ENCODE assay signal across 9 cellular contexts in the genomic region with DNA sequence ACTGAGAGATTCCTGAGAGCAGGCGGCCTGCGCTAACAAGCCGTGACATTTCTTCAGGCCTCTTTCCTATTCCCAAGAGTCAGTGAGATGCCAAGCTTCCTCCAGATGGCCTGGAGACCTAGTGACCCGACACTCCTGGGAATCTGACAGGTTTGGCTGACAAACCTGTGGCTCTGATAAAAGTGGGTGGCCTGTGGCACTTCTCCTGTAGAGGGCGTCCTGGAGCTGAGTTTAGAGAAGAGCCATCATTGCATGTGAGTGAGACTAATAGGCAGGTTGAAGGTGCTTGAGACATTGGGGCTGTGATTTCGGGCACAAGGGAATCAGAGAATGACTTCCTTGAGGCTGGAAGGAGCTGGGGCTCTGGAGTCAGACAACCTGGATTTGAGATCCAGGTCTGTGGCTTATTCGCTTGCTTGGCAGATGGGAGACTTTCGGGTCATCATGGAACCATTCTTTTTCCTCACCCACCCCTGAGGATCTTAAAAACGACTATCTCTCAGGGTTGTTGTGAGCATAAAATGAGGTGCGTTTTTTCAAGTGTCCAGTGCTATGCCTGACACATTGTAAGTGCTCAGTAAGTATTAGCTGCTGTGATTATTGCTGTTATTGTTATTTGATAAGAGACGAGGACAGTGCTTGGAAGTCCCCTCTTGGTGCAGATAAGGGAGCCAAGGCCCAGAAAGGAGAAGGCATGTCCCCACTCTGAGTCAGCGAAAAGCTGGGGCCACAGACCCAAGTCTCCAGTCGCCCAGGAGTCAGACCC.
DNase-seq lines count a peak whose midpoint lies in the region; ATAC-seq and TF ChIP-seq lines count a peak whose summit lies in the region.
"Had no signal": no experiment of that assay in that cellular context is flagged by ENCODE, and none has a peak within 500 bp of the region (broad histone marks: within the 10 kb centered on the region; RNA-seq: fewer than 3 reads in every experiment).

No MANE protein-coding gene starts in this region.

- ATAC-seq in aorta (ENCODE audit: low FRiP score) (no peak), HG03097 (IDR thresholded peaks at IDR 0.05; ENCODE audit: low FRiP score, unreplicated experiment) (no peak), HG02981 (IDR thresholded peaks at IDR 0.05; ENCODE audit: unreplicated experiment) (no peak)
- ATAC-seq: left colon had no signal

- H3K79me2 ChIP-seq in trophoblast cell (ENCODE audit: control insufficient read depth, insufficient read depth, low read length, poor library complexity) = no peaks in the 10 kb centered on the region

- H3K36me3 ChIP-seq in trophoblast cell (ENCODE audit: control insufficient read depth in 1 of 2, insufficient read depth in 2 of 2, low read length in 2 of 2) = no peaks in the 10 kb centered on the region
- H3K36me3 ChIP-seq in aorta (ENCODE audit: control insufficient read depth in 1 of 2, insufficient read depth in 2 of 2, low read length in 1 of 2) = no peaks in the 10 kb centered on the region

- no peak overlapping the region for H2AK5ac ChIP-seq in trophoblast cell (ENCODE audit: low read length)

- H3K4me3 ChIP-seq in GM12864 (ENCODE audit: low read depth, low read length) (no peak overlapping the region), trophoblast cell (ENCODE audit: low read depth, low read length) (no peak overlapping the region), aorta (ENCODE audit: low read length in 2 of 2) (no peak overlapping the region)

- H3K14ac ChIP-seq in trophoblast cell (ENCODE audit: low read length) = no peak overlapping the region

- H3K23ac ChIP-seq in trophoblast cell (ENCODE audit: low read length) = no peak overlapping the region

- no peak overlapping the region for H2BK12ac ChIP-seq in trophoblast cell (ENCODE audit: low read length)

- H3K4me1 ChIP-seq in trophoblast cell (ENCODE audit: control insufficient read depth in 1 of 2, insufficient read depth in 2 of 2, low read length in 2 of 2) (no peaks in the 10 kb centered on the region), aorta (ENCODE audit: control insufficient read depth in 1 of 2, insufficient read depth in 2 of 2, low read length in 2 of 2) (no peaks in the 10 kb centered on the region)

- H3K9me3 ChIP-seq in trophoblast cell (ENCODE audit: insufficient read depth, low read depth, low read length) (peaks cover 3% of the 10 kb centered on the region), aorta (ENCODE audit: control insufficient read depth, low read length) (no peaks in the 10 kb centered on the region)

- H4K91ac ChIP-seq in trophoblast cell (ENCODE audit: low read depth, low read length) = no peak overlapping the region

- H2BK120ac ChIP-seq in trophoblast cell (ENCODE audit: insufficient read depth, low read length, poor library complexity) = no peak overlapping the region

- WGBS in trophoblast cell (ENCODE audit: extremely low coverage, insufficient coverage, insufficient read length) = no CpG with 5 or more reads among the region's 13 CpGs
- WGBS in aorta, 2 donors = 54 to 55% methylated on average over 13 of the region's 13 CpGs

- intact Hi-C loops in aorta (cut with DNase I) = no loop called here

- H4K12ac ChIP-seq in trophoblast cell (ENCODE audit: low read depth, low read length) = no peak overlapping the region

- H4K8ac ChIP-seq in trophoblast cell (ENCODE audit: low read depth, low read length) = no peak overlapping the region

- H3K27me3 ChIP-seq in trophoblast cell (ENCODE audit: insufficient read depth, low read length) (no peaks in the 10 kb centered on the region), aorta (ENCODE audit: control insufficient read depth in 1 of 2, insufficient read depth in 2 of 2, low read length in 1 of 2) (no peaks in the 10 kb centered on the region)

- no peak overlapping the region for H3K4me2 ChIP-seq in trophoblast cell (ENCODE audit: low read length)

- no peak for DNase-seq in AG09319 (ENCODE audit: extremely low read depth, low read depth)
- DNase-seq in GM12864 (ENCODE audit: low read depth) = no peak
- DNase-seq in NCI-H69 (lab: John Stamatoyannopoulos, UW) = peak; percentile 37
- peak; percentile 82 for DNase-seq in dermis blood vessel endothelial cell
- peak; percentile 11 to 62 for DNase-seq in trophoblast cell
- no peak for DNase-seq in aorta

- H3K27ac ChIP-seq in trophoblast cell (ENCODE audit: low read depth, low read length) = no peak overlapping the region
- H3K27ac ChIP-seq in aorta (ENCODE audit: low read depth in 1 of 2, low read length in 2 of 2) = no peak overlapping the region

- H3K9ac ChIP-seq in trophoblast cell (ENCODE audit: low read length) = no peak overlapping the region

- no peak overlapping the region for H3K4ac ChIP-seq in trophoblast cell (ENCODE audit: low read depth, low read length)

- H2AFZ ChIP-seq in trophoblast cell (ENCODE audit: insufficient read depth, low read length, poor library complexity) = no peak overlapping the region

- peak; percentile 64 for TF ChIP-seq CTCF in AG09319 (IDR thresholded peaks at IDR 0.05; ENCODE audit: low read depth, low read length)
- peak; percentile 73 for TF ChIP-seq CTCF in GM12864 (IDR thresholded peaks at IDR 0.05; ENCODE audit: low read depth, low read length, missing control alignments)

- no peak overlapping the region for H2BK5ac ChIP-seq in trophoblast cell (ENCODE audit: low read depth, low read length, poor library complexity)

- no peak overlapping the region for H3K18ac ChIP-seq in trophoblast cell (ENCODE audit: low read length)

- no peaks in the 10 kb centered on the region for H3K79me1 ChIP-seq in trophoblast cell (ENCODE audit: low read length)

Comparison
In these comparisons a context has a peak if more than half of its experiments do, and no peak if none do; other contexts are left out.
1. DNase-seq: peak in NCI-H69 (single experiment), dermis blood vessel endothelial cell (single experiment) and trophoblast cell (2 of 2); none in AG09319 (single experiment), GM12864 (single experiment) and aorta (0 of 2).